ENCODE assay signal across 15 cellular contexts in the genomic region with DNA sequence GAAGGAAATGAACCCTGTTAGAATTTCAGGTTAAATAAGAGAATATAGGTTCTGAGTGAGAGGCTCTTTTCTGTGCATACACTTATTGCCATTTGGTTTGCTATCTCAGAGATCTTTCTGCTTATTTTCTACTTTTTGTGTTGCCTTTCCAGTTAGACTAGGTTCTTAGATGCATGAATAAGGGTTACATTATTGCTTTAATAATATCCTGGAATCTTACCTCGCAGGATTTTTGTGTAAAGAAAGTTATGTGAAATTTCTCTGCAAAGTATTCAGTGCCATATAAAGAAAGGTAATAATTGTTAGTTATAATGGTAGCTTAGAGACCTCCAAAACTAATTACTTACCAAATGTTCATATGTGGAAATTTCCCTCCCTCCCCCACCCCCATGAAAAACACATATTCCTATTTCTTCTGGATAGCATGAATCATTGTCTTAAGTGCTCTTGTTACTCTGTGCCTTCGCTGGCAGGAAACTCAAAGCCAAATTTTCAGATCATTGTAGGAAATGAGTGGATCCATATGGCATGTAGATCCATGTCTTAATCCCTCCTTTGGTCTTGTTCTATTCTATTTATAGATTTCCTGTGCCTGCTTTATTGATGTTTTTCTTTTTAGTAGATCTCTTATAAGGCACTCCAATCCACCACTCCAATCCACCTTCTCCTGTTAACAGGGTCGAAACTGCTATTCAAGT. TPM values are rescaled to one million over a fixed set of nuclear protein-coding genes. Genes with fewer than 3 reads are reported as not detected.
A peak's percentile ranks its signal among the peaks of the same experiment; 100 is the strongest.
DNase-seq lines count a peak whose midpoint lies in the region; ATAC-seq and TF ChIP-seq lines count a peak whose summit lies in the region.
"Had no signal": no experiment of that assay in that cellular context is flagged by ENCODE, and none has a peak within 500 bp of the region (broad histone marks: within the 10 kb centered on the region; RNA-seq: fewer than 3 reads in every experiment).

No MANE protein-coding gene starts in this region.

- H3K4me2 ChIP-seq in MM.1S (ENCODE audit: low read depth, low read length) = peak overlapping the region; percentile 14; the same call in 1 of the 2 replicates

- H3K4me3 Mint-ChIP-seq in CD4-positive, alpha-beta T cell = peak overlapping the region; percentile 69
- H3K4me3 Mint-ChIP-seq in mesothelial cell of epicardium = no peak overlapping the region
- H3K4me3 Mint-ChIP-seq: nephron progenitor cell; T-helper 1 cell treated with Interleukin-12 subunit alpha and Interleukin-12 subunit beta and Interleukin-4 antibody, amounts not matched to agents 30 μg/mL and 1 μg/mL, for 36 hours had no signal

- H3K4me1 Mint-ChIP-seq in CD4-positive, alpha-beta T cell (ENCODE audit: low read depth) = peaks cover 20% of the 10 kb centered on the region
- H3K4me1 Mint-ChIP-seq in mesothelial cell of epicardium = peaks cover 54% of the 10 kb centered on the region

- no peaks in the 10 kb centered on the region for H3K9me3 ChIP-seq in CD4-positive, alpha-beta T cell (ENCODE audit: control insufficient read depth, low read length)
- H3K9me3 ChIP-seq in MM.1S (replicated peaks; ENCODE audit: insufficient read depth, low read length) = no peaks in the 10 kb centered on the region
- no peaks in the 10 kb centered on the region for H3K9me3 ChIP-seq in breast epithelium
- no peaks in the 10 kb centered on the region for H3K9me3 ChIP-seq in body of pancreas
- H3K9me3 ChIP-seq: HAP-1, thoracic aorta had no signal

- no peak overlapping the region for H3K9ac ChIP-seq in MM.1S (ENCODE audit: low read length)

- CTCF ChIA-PET in CD4-positive, alpha-beta T cell (lab: Charles Lee) = no interaction called here

- H3K36me3 Mint-ChIP-seq in CD4-positive, alpha-beta T cell (ENCODE audit: low read depth) = no peaks in the 10 kb centered on the region
- no peaks in the 10 kb centered on the region for H3K36me3 Mint-ChIP-seq in mesothelial cell of epicardium

- no peaks in the 10 kb centered on the region for H3K27me3 ChIP-seq in CD4-positive, alpha-beta T cell (ENCODE audit: control insufficient read depth, insufficient read depth, low read length)
- H3K27me3 ChIP-seq in MM.1S (replicated peaks; ENCODE audit: insufficient read depth, low read length) (no peaks in the 10 kb centered on the region), breast epithelium (no peaks in the 10 kb centered on the region), body of pancreas (no peaks in the 10 kb centered on the region)

- H3K36me3 ChIP-seq in MM.1S (replicated peaks; ENCODE audit: insufficient read depth, low read length) (no peaks in the 10 kb centered on the region), breast epithelium (no peaks in the 10 kb centered on the region), body of pancreas (replicated peaks in 1 of 2; ENCODE audit: insufficient read depth in 1 of 2, low read depth in 2 of 2) (no peaks in the 10 kb centered on the region)
- H3K36me3 ChIP-seq: HAP-1, thoracic aorta had no signal

- peaks cover 45% of the 10 kb centered on the region for H3K27me3 Mint-ChIP-seq in CD4-positive, alpha-beta T cell
- no peaks in the 10 kb centered on the region for H3K27me3 Mint-ChIP-seq in mesothelial cell of epicardium (ENCODE audit: low read depth)

- H3K9me3 Mint-ChIP-seq in CD4-positive, alpha-beta T cell = no peaks in the 10 kb centered on the region
- H3K9me3 Mint-ChIP-seq in mesothelial cell of epicardium = no peaks in the 10 kb centered on the region
- H3K9me3 Mint-ChIP-seq: nephron progenitor cell; T-helper 1 cell treated with Interleukin-12 subunit alpha and Interleukin-12 subunit beta and Interleukin-4 antibody, amounts not matched to agents 30 μg/mL and 1 μg/mL, for 36 hours had no signal

- no peak overlapping the region for H3K4me3 ChIP-seq in MM.1S (ENCODE audit: low read length)
- H3K4me3 ChIP-seq in breast epithelium = no peak overlapping the region
- no peak overlapping the region for H3K4me3 ChIP-seq in body of pancreas
- H3K4me3 ChIP-seq: HAP-1, thoracic aorta had no signal

- no peak overlapping the region for H2AFZ ChIP-seq in MM.1S (ENCODE audit: low read length)

- peaks cover 6% of the 10 kb centered on the region; the same call in 1 of the 2 replicates for H3F3A ChIP-seq in MM.1S (ENCODE audit: insufficient read depth, low read length)

- no peaks in the 10 kb centered on the region for H3K79me2 ChIP-seq in MM.1S (ENCODE audit: low read length)

- intact Hi-C loops in CD4-positive, alpha-beta T cell (cut with DNase I, micrococcal nuclease) = loop anchor here (5.0 to 10.0 kb wide), 5 partner anchors 82 to 580 kb away; a partner anchor contains a TSS
- intact Hi-C loops in breast epithelium (cut with DNase I; ENCODE audit: low total_unique reads) (no loop called here), body of pancreas (cut with DNase I) (no loop called here)

- H3K4me1 ChIP-seq in MM.1S (ENCODE audit: low read length) = peaks cover 9% of the 10 kb centered on the region
- H3K4me1 ChIP-seq in breast epithelium = no peaks in the 10 kb centered on the region
- peaks cover 13% of the 10 kb centered on the region for H3K4me1 ChIP-seq in body of pancreas

- no peak for TF ChIP-seq POLR2A in breast epithelium (IDR thresholded peaks at IDR 0.05)
- TF ChIP-seq POLR2A in body of pancreas (IDR thresholded peaks at IDR 0.05) = no peak

- no peak for ATAC-seq in CD4-positive, alpha-beta T cell (ENCODE audit: poor library complexity)
- no peak for ATAC-seq in GM19395 (IDR thresholded peaks at IDR 0.05; ENCODE audit: unreplicated experiment)
- ATAC-seq in HG03025 (IDR thresholded peaks at IDR 0.05; ENCODE audit: low FRiP score, unreplicated experiment) = no peak
- ATAC-seq in GM21526 (IDR thresholded peaks at IDR 0.05; ENCODE audit: low FRiP score, unreplicated experiment) = no peak
- no peak for ATAC-seq in body of pancreas

- DNase-seq in CD4-positive, alpha-beta T cell = no peak
- DNase-seq in MM.1S = no peak
- DNase-seq in breast epithelium (ENCODE audit: low spot score in 2 of 2) = no peak
- DNase-seq in mesothelial cell of epicardium (ENCODE audit: low spot score in 2 of 2, unreplicated experiment in 2 of 2) = no peak
- DNase-seq in body of pancreas = no peak
- DNase-seq: DND-41; NCI-H2227 treated with DMSO at 0.1 percent for 48 hours; nephron progenitor cell; stimulated activated CD4-positive, alpha-beta T cell treated with anti-CD3 and anti-CD28 coated beads, Interleukin-4, amount 100 ng/mL, for 1 hour had no signal

- POLR2A ChIA-PET in CD4-positive, alpha-beta T cell (lab: Charles Lee) = no interaction called here

- no peak for TF ChIP-seq CTCF in CD4-positive, alpha-beta T cell (IDR thresholded peaks at IDR 0.05)
- no peak for TF ChIP-seq CTCF in MM.1S (IDR thresholded peaks at IDR 0.05; ENCODE audit: low read length)
- no peak for TF ChIP-seq CTCF in breast epithelium (IDR thresholded peaks at IDR 0.05)
- no peak for TF ChIP-seq CTCF in mesothelial cell of epicardium (IDR thresholded peaks at IDR 0.05; ENCODE audit: unreplicated experiment)
- no peak for TF ChIP-seq CTCF in body of pancreas (IDR thresholded peaks at IDR 0.05)

- 64 to 74% methylated on average over 3 of the region's 3 CpGs for WGBS in body of pancreas, 2 donors

- no peak overlapping the region for H3K27ac Mint-ChIP-seq in CD4-positive, alpha-beta T cell
- H3K27ac Mint-ChIP-seq in mesothelial cell of epicardium = peak overlapping the region; percentile 88
- H3K27ac Mint-ChIP-seq: nephron progenitor cell; T-helper 1 cell treated with Interleukin-12 subunit alpha and Interleukin-12 subunit beta and Interleukin-4 antibody, amounts not matched to agents 30 μg/mL and 1 μg/mL, for 36 hours had no signal

- no peaks in the 10 kb centered on the region for H3K9me2 ChIP-seq in MM.1S (replicated peaks; ENCODE audit: insufficient read depth, low read length)

- H4K20me1 ChIP-seq in MM.1S (ENCODE audit: insufficient read depth, low read length) = no peaks in the 10 kb centered on the region

- H3K27ac ChIP-seq in CD4-positive, alpha-beta T cell (ENCODE audit: low read depth, low read length) = no peak overlapping the region
- no peak overlapping the region; the same call in 1 of the 2 replicates for H3K27ac ChIP-seq in MM.1S (ENCODE audit: low read length)
- peak overlapping the region; percentile 71 to 78 for H3K27ac ChIP-seq in breast epithelium
- no peak overlapping the region for H3K27ac ChIP-seq in body of pancreas
- H3K27ac ChIP-seq: thoracic aorta had no signal

RNA-seq across cellular contexts. Expression of a gene that starts 2.7 kb away (rescaled TPM):
- total RNA-seq in CD4-positive, alpha-beta T cell = 1 to 10 TPM in 1 of 2 experiments, under 1 TPM in 1; 0.47 to 1.4 TPM
- total RNA-seq in breast epithelium (1 to 10 TPM; 6.9 to 8.0 (median 7.8) TPM), mesothelial cell of epicardium (17.5 to 20.9 TPM (median 18.4 TPM) in 3 replicates), body of pancreas (1 to 10 TPM; 3.3 to 3.6 TPM)

Comparison
In these comparisons a context has a peak if more than half of its experiments do, and no peak if none do; other contexts are left out.
1. H3K27ac ChIP-seq: peak in breast epithelium (2 of 2); none in CD4-positive, alpha-beta T cell (single experiment), MM.1S (single experiment) and body of pancreas (0 of 4).
2. intact Hi-C loops: an anchor here in CD4-positive, alpha-beta T cell (5.0 to 10.0 kb wide); none called in breast epithelium and body of pancreas.